Comparison of ENCODE assay signal across 8 cellular contexts in genomic region chr2:182666674-182667320, GRCh38. TPM values are rescaled to one million over a fixed set of nuclear protein-coding genes. Genes with fewer than 3 reads are reported as not detected.
A peak's percentile ranks its signal among the peaks of the same experiment; 100 is the strongest.
DNase-seq lines count a peak whose midpoint lies in the region; ATAC-seq and TF ChIP-seq lines count a peak whose summit lies in the region.

No MANE protein-coding gene starts in this region.

- H3K79me2 ChIP-seq in DND-41 (ENCODE audit: insufficient read depth, low read length), result no peaks in the 10 kb centered on the region

- H3K27me3 ChIP-seq in DND-41 (ENCODE audit: insufficient read depth, low read length, poor library complexity) (peaks cover 3% of the 10 kb centered on the region), adipocyte (replicated peaks; ENCODE audit: control insufficient read depth, insufficient read depth, low read length) (peaks cover 6% of the 10 kb centered on the region), MG63 (no peaks in the 10 kb centered on the region)

- peak; percentile 65 for TF ChIP-seq CTCF in DND-41 (IDR thresholded peaks at IDR 0.05; ENCODE audit: borderline replicate concordance, extremely low read depth, low read length, poor library complexity, severe bottlenecking)
- no peak for TF ChIP-seq CTCF in mucosa of descending colon (IDR thresholded peaks at IDR 0.05)

- in situ Hi-C loops in KBM-7 (cut with MboI; ENCODE audit: low pct_unique_long_range_greater_than_20kb, low sequenced_read_pairs), result loop anchor here (25.0 kb wide), 1 partner anchor 479 kb away; no protein-coding TSS in a partner anchor

- H3K9me3 ChIP-seq in DND-41 (ENCODE audit: insufficient read depth, low read length, severe bottlenecking) (no peaks in the 10 kb centered on the region), adipocyte (ENCODE audit: control insufficient read depth, low read length) (no peaks in the 10 kb centered on the region), mucosa of descending colon (no peaks in the 10 kb centered on the region), MG63 (no peaks in the 10 kb centered on the region)

- no peaks in the 10 kb centered on the region for H4K20me1 ChIP-seq in DND-41 (ENCODE audit: insufficient read depth, low read length)

- intact Hi-C loops in mucosa of descending colon (cut with DNase I, micrococcal nuclease), result no loop called here

- H3K9ac ChIP-seq in DND-41 (ENCODE audit: low read depth, low read length), result no peak overlapping the region
- no peak overlapping the region for H3K9ac ChIP-seq in adipocyte (ENCODE audit: low read length)

- no peak overlapping the region for H3K27ac ChIP-seq in DND-41 (ENCODE audit: low read length)

- H2AFZ ChIP-seq in DND-41 (ENCODE audit: low read depth, low read length), result no peak overlapping the region

- no peak overlapping the region for H3K4me2 ChIP-seq in DND-41 (ENCODE audit: insufficient read depth, low read length)

- H3K36me3 ChIP-seq in DND-41 (ENCODE audit: insufficient read depth, low read length), result no peaks in the 10 kb centered on the region
- H3K36me3 ChIP-seq in adipocyte (ENCODE audit: control insufficient read depth, insufficient read depth, low read length, severe bottlenecking), result no peaks in the 10 kb centered on the region
- H3K36me3 ChIP-seq in mucosa of descending colon (ENCODE audit: low read depth), result no peaks in the 10 kb centered on the region
- H3K36me3 ChIP-seq in MG63, result no peaks in the 10 kb centered on the region

- DNase-seq in A172 (ENCODE audit: low spot score) (peak; percentile 47), DND-41 (no peak), KBM-7 (peak; percentile 43), adipocyte (ENCODE audit: low read depth) (peak; percentile 46), mucosa of descending colon (peak in 1 of 3 donors; percentile 12), MG63 (no peak)

- ATAC-seq in DND-41 (ENCODE audit: insufficient read depth, low read depth), result peak; percentile 48; the same call in 1 of the 3 replicates
- ATAC-seq in GM21717 (IDR thresholded peaks at IDR 0.05; ENCODE audit: unreplicated experiment), result peak; percentile 90
- peak; percentile 36 for ATAC-seq in mucosa of descending colon
- no peak for ATAC-seq in HG03097 (IDR thresholded peaks at IDR 0.05; ENCODE audit: low FRiP score, unreplicated experiment)

- H3K4me3 ChIP-seq in DND-41 (ENCODE audit: low read depth in 1 of 2, low read length in 2 of 2) (no peak overlapping the region), adipocyte (ENCODE audit: low read length) (no peak overlapping the region), mucosa of descending colon (no peak overlapping the region), MG63 (no peak overlapping the region)

- H3K4me1 ChIP-seq in DND-41 (ENCODE audit: insufficient read depth, low read length), result peaks cover 10% of the 10 kb centered on the region
- H3K4me1 ChIP-seq in adipocyte (ENCODE audit: control insufficient read depth, insufficient read depth, low read length), result no peaks in the 10 kb centered on the region
- H3K4me1 ChIP-seq in mucosa of descending colon (ENCODE audit: low read depth), result no peaks in the 10 kb centered on the region

RNA-seq across cellular contexts. Expression of gene DNAJC10, which starts 49.3 kb away (rescaled TPM):
- total RNA-seq in A172 (2014; rRNA removed; shearing (Covaris generic)), result 131 and 152 TPM in 2 replicates
- total RNA-seq in mucosa of descending colon, result 10 to 100 TPM; 49.9 to 69.2 (median 68.4) TPM
- 84.5 and 86.0 TPM in 2 replicates for total RNA-seq in MG63 (2014; rRNA removed; shearing (Covaris generic); ENCODE audit: low replicate concordance)

Comparison
In these comparisons a context has a peak if more than half of its experiments do, and no peak if none do; other contexts are left out.
1. DNase-seq: peak in A172 (single experiment), KBM-7 (single experiment) and adipocyte (single experiment); none in DND-41 (single experiment) and MG63 (single experiment).